Comparison of ENCODE assay signal across 24 cellular contexts in genomic region chr6:133165235-133165634, GRCh38.
"Had no signal": no experiment of that assay in that cellular context is flagged by ENCODE, and none has a peak within 500 bp of the region (broad histone marks: within the 10 kb centered on the region; RNA-seq: fewer than 3 reads in every experiment).

No MANE protein-coding gene starts in this region.

- H3K9me3 ChIP-seq: gastrocnemius medialis, ovary, psoas muscle, sigmoid colon, stomach, thyroid gland had no signal

- H3K79me2 ChIP-seq: hepatocyte had no signal

- H3K4me2 ChIP-seq: hepatocyte had no signal

- H3K27me3 ChIP-seq: gastrocnemius medialis, hepatocyte, ovary, sigmoid colon, stomach, thyroid gland had no signal

- H3K27ac ChIP-seq: epithelial cell of prostate, gastrocnemius medialis, hepatocyte, ovary, psoas muscle, sigmoid colon, stomach, thyroid gland had no signal

- ATAC-seq: esophagus mucosa; gastrocnemius medialis; left lobe of liver; natural killer cell; psoas muscle; right cardiac atrium; stimulated activated effector memory CD8-positive, alpha-beta T cell treated with anti-CD3 and anti-CD28 coated beads, Interleukin-12 subunit alpha, Interleukin-12 subunit beta, amount 100 ng/mL, for 72 hours had no signal

- H3K36me3 ChIP-seq: gastrocnemius medialis, ovary, sigmoid colon, stomach, thyroid gland had no signal

- H2AFZ ChIP-seq: hepatocyte had no signal

- DNase-seq: effector CD8-positive, alpha-beta T cell; endodermal cell; gastrocnemius medialis; head of caudate nucleus; kidney; natural killer cell; occipital lobe; ovary; posterior cingulate gyrus; psoas muscle; right cardiac atrium; sigmoid colon; stimulated activated CD4-positive, alpha-beta T cell treated with anti-CD3 and anti-CD28 coated beads, Interleukin-2, amount 100 ng/mL, for 24 hours; stimulated activated CD4-positive, alpha-beta T cell treated with anti-CD3 and anti-CD28 coated beads, Interleukin-4, amount 100 ng/mL, for 24 hours; stimulated activated naive CD4-positive, alpha-beta T cell treated with Interleukin-2 at 50 U/mL for 16 hours; stomach; thyroid gland; trophoblast cell had no signal

- H3K4me3 ChIP-seq: gastrocnemius medialis, hepatocyte, lung, ovary, psoas muscle, sigmoid colon, stomach, thyroid gland had no signal

- H3K4me1 ChIP-seq: gastrocnemius medialis, psoas muscle, sigmoid colon, stomach, thyroid gland had no signal
